Comparison of ENCODE assay signal across 18 cellular contexts in genomic region chr5:141517321-141517720, GRCh38. TPM values are rescaled to one million over a fixed set of nuclear protein-coding genes. Genes with fewer than 3 reads are reported as not detected.
DNase-seq lines count a peak whose midpoint lies in the region; ATAC-seq and TF ChIP-seq lines count a peak whose summit lies in the region.
"Had no signal": no experiment of that assay in that cellular context is flagged by ENCODE, and none has a peak within 500 bp of the region (broad histone marks: within the 10 kb centered on the region; RNA-seq: fewer than 3 reads in every experiment).

No MANE protein-coding gene starts in this region.

- H3K4me1 Mint-ChIP-seq in HFFc6 (ENCODE audit: low read depth), result peaks cover 100% of the 10 kb centered on the region
- H3K4me1 Mint-ChIP-seq in T-helper 17 cell, result peaks cover 28% of the 10 kb centered on the region
- peaks cover 39% of the 10 kb centered on the region for H3K4me1 Mint-ChIP-seq in activated T-helper 2 cell treated with anti-CD3 and anti-CD28 coated beads, Interferon-gamma antibody, Interleukin-2, Interleukin-4, amounts not matched to agents 10 μg/mL and 5 μg/mL and 100 μg/mL, durations not matched to agents 14 hours and 24 hours and 36 hours (ENCODE audit: low read depth)

- H3K27me3 ChIP-seq in stomach, result no peaks in the 10 kb centered on the region
- H3K27me3 ChIP-seq: esophagus muscularis mucosa had no signal

- peak overlapping the region in 3 of 5 donors; percentile 35 to 92 (median 89) for H3K27ac ChIP-seq in stomach

- intact Hi-C loops in stomach (cut with DNase I; ENCODE audit: low total_unique reads), result no loop called here
- intact Hi-C loops in activated T-helper 2 cell treated with anti-CD3 and anti-CD28 coated beads, Interferon-gamma antibody, Interleukin-2, Interleukin-4, amounts not matched to agents 10 μg/mL and 5 μg/mL and 100 μg/mL, durations not matched to agents 14 hours and 24 hours and 36 hours (cut with micrococcal nuclease), result no loop called here

- no peak for TF ChIP-seq POLR2A in stomach (IDR thresholded peaks at IDR 0.05)

- peaks cover 49% of the 10 kb centered on the region for H3K36me3 Mint-ChIP-seq in HFFc6 (ENCODE audit: low read depth)
- H3K36me3 Mint-ChIP-seq in T-helper 17 cell (ENCODE audit: low read depth), result peaks cover 4% of the 10 kb centered on the region
- peaks cover 72% of the 10 kb centered on the region for H3K36me3 Mint-ChIP-seq in activated T-helper 2 cell treated with anti-CD3 and anti-CD28 coated beads, Interferon-gamma antibody, Interleukin-2, Interleukin-4, amounts not matched to agents 10 μg/mL and 5 μg/mL and 100 μg/mL, durations not matched to agents 14 hours and 24 hours and 36 hours (ENCODE audit: low read depth)

- peaks cover 18 to 80% (median 68%) of the 10 kb centered on the region in 4 donors for H3K36me3 ChIP-seq in stomach

- H3K27me3 Mint-ChIP-seq in HFFc6 (ENCODE audit: insufficient read depth) (peaks cover 8% of the 10 kb centered on the region; the same call in 1 of the 2 replicates), T-helper 17 cell (no peaks in the 10 kb centered on the region)
- no peaks in the 10 kb centered on the region for H3K27me3 Mint-ChIP-seq in activated T-helper 2 cell treated with anti-CD3 and anti-CD28 coated beads, Interferon-gamma antibody, Interleukin-2, Interleukin-4, amounts not matched to agents 10 μg/mL and 5 μg/mL and 100 μg/mL, durations not matched to agents 14 hours and 24 hours and 36 hours (ENCODE audit: low read depth)
- H3K27me3 Mint-ChIP-seq: activated naive CD8-positive, alpha-beta T cell treated with anti-CD3 and anti-CD28 coated beads for 36 hours; naive thymus-derived CD8-positive, alpha-beta T cell had no signal

- no peaks in the 10 kb centered on the region for H3K9me3 Mint-ChIP-seq in HFFc6
- no peaks in the 10 kb centered on the region for H3K9me3 Mint-ChIP-seq in activated T-helper 2 cell treated with anti-CD3 and anti-CD28 coated beads, Interferon-gamma antibody, Interleukin-2, Interleukin-4, amounts not matched to agents 10 μg/mL and 5 μg/mL and 100 μg/mL, durations not matched to agents 14 hours and 24 hours and 36 hours
- H3K9me3 Mint-ChIP-seq: activated naive CD8-positive, alpha-beta T cell treated with anti-CD3 and anti-CD28 coated beads for 36 hours; CD14-positive monocyte; naive thymus-derived CD8-positive, alpha-beta T cell had no signal

- DNase-seq in HFFc6 (no peak), T-helper 17 cell (no peak), myocyte (ENCODE audit: low read depth) (peak; percentile 44), stomach (no peak), foreskin fibroblast (no peak)
- DNase-seq in activated T-helper 2 cell treated with anti-CD3 and anti-CD28 coated beads, Interferon-gamma antibody, Interleukin-2, Interleukin-4, amounts not matched to agents 10 μg/mL and 5 μg/mL and 100 μg/mL, durations not matched to agents 14 hours and 24 hours and 36 hours (ENCODE audit: low spot score), result no peak
- no peak for DNase-seq in stimulated activated CD4-positive, alpha-beta T cell treated with anti-CD3 and anti-CD28 coated beads, Interleukin-2, amount 100 ng/mL, for 48 hours
- DNase-seq: activated CD4-positive, alpha-beta T cell treated with anti-CD3 and anti-CD28 coated beads, Interleukin-2, amount 50 U/mL, for 4 hours; activated naive CD8-positive, alpha-beta T cell treated with anti-CD3 and anti-CD28 coated beads for 36 hours; activated T-cell treated with anti-CD3 and anti-CD28 coated beads, Interleukin-2, amount 50 U/mL, for 48 hours; DMS79; H7; naive thymus-derived CD8-positive, alpha-beta T cell; NCI-H146; SIG-M5; stimulated activated CD4-positive, alpha-beta T cell treated with anti-CD3 and anti-CD28 coated beads, Interleukin-2, amount 100 ng/mL, for 24 hours had no signal

- TF ChIP-seq CTCF in HFFc6 (IDR thresholded peaks at IDR 0.05) (no peak), stomach (IDR thresholded peaks at IDR 0.05) (no peak), foreskin fibroblast (IDR thresholded peaks at IDR 0.05; ENCODE audit: low read depth, low read length) (no peak)

- no peak for TF ChIP-seq EP300 in stomach (IDR thresholded peaks at IDR 0.05)

- ATAC-seq in T-helper 17 cell, result no peak
- ATAC-seq: naive thymus-derived CD8-positive, alpha-beta T cell had no signal

- H3K9me3 ChIP-seq in T-helper 17 cell (ENCODE audit: control insufficient read depth, low read length, poor library complexity, severe bottlenecking) (no peaks in the 10 kb centered on the region), stomach (no peaks in the 10 kb centered on the region)
- H3K9me3 ChIP-seq: esophagus muscularis mucosa had no signal

- H3K4me1 ChIP-seq in stomach, result peaks cover 40 to 92% (median 67%) of the 10 kb centered on the region in 4 donors

- H3K4me3 Mint-ChIP-seq in HFFc6, result no peak overlapping the region; the same call in 1 of the 2 replicates
- no peak overlapping the region for H3K4me3 Mint-ChIP-seq in T-helper 17 cell
- no peak overlapping the region for H3K4me3 Mint-ChIP-seq in activated T-helper 2 cell treated with anti-CD3 and anti-CD28 coated beads, Interferon-gamma antibody, Interleukin-2, Interleukin-4, amounts not matched to agents 10 μg/mL and 5 μg/mL and 100 μg/mL, durations not matched to agents 14 hours and 24 hours and 36 hours (ENCODE audit: low read depth)
- H3K4me3 Mint-ChIP-seq: activated naive CD8-positive, alpha-beta T cell treated with anti-CD3 and anti-CD28 coated beads for 36 hours; CD14-positive monocyte; naive thymus-derived CD8-positive, alpha-beta T cell had no signal

- 85 to 92% (median 88%) methylated on average over 8 of the region's 8 CpGs for WGBS in stomach, 5 donors

- H3K27ac Mint-ChIP-seq in HFFc6, result peak overlapping the region; percentile 96
- H3K27ac Mint-ChIP-seq in T-helper 17 cell, result peak overlapping the region; percentile 3
- no peak overlapping the region for H3K27ac Mint-ChIP-seq in activated T-helper 2 cell treated with anti-CD3 and anti-CD28 coated beads, Interferon-gamma antibody, Interleukin-2, Interleukin-4, amounts not matched to agents 10 μg/mL and 5 μg/mL and 100 μg/mL, durations not matched to agents 14 hours and 24 hours and 36 hours

- no peak overlapping the region for H3K4me3 ChIP-seq in stomach
- no peak overlapping the region for H3K4me3 ChIP-seq in foreskin fibroblast (ENCODE audit: low read depth in 1 of 2, low read length in 2 of 2)
- H3K4me3 ChIP-seq: esophagus muscularis mucosa had no signal

RNA-seq across cellular contexts. Expression of gene PCDHGC5, which starts 28.4 kb away (rescaled TPM):
- 1 to 10 TPM; 2.3 to 5.7 (median 2.7) TPM for total RNA-seq in HFFc6 (2021; fragmentation: NEBNext Ultra II Directional; extraction: Animal tissue kit (Norgen Biotek cat#: 25700))
- total RNA-seq in T-helper 17 cell (not detected), myocyte (2.0 and 2.6 TPM in 2 replicates), stomach (1 to 10 TPM in 3 of 5 donors, not detected in 2; 2.0 to 3.5 (median 2.7) TPM)
- polyA plus RNA-seq in myocyte (2012), result 2.8 TPM
- under 1 TPM in 2 of 3 donors, not detected in 1; 0.08 to 0.12 TPM for polyA plus RNA-seq in stomach
- total RNA-seq in activated T-helper 2 cell treated with anti-CD3 and anti-CD28 coated beads, Interferon-gamma antibody, Interleukin-2, Interleukin-4, amounts not matched to agents 10 μg/mL and 5 μg/mL and 100 μg/mL, durations not matched to agents 14 hours and 24 hours and 36 hours, result not detected in 2 replicates
- total RNA-seq: activated naive CD8-positive, alpha-beta T cell treated with anti-CD3 and anti-CD28 coated beads for 36 hours; naive thymus-derived CD8-positive, alpha-beta T cell had no signal
- polyA plus RNA-seq: CD14-positive monocyte; naive thymus-derived CD8-positive, alpha-beta T cell had no signal

RNA-seq across cellular contexts. Expression of gene PCDHGC4, which starts 32.5 kb away (rescaled TPM):
- 1 to 10 TPM in 1 of 6 experiments, under 1 TPM in 5; 0.34 to 1.4 (median 0.62) TPM for total RNA-seq in HFFc6 (2021; fragmentation: NEBNext Ultra II Directional; extraction: Animal tissue kit (Norgen Biotek cat#: 25700))
- total RNA-seq in T-helper 17 cell (not detected), myocyte (2.0 and 3.6 TPM in 2 replicates), stomach (10 to 100 TPM in 1 of 5 donors, 1 to 10 TPM in 2, under 1 TPM in 1, not detected in 1; 0.87 to 15.4 (median 5.0) TPM)
- polyA plus RNA-seq in myocyte (2012), result 0.82 TPM
- not detected for polyA plus RNA-seq in stomach
- not detected in 2 replicates for total RNA-seq in activated T-helper 2 cell treated with anti-CD3 and anti-CD28 coated beads, Interferon-gamma antibody, Interleukin-2, Interleukin-4, amounts not matched to agents 10 μg/mL and 5 μg/mL and 100 μg/mL, durations not matched to agents 14 hours and 24 hours and 36 hours
- total RNA-seq: activated naive CD8-positive, alpha-beta T cell treated with anti-CD3 and anti-CD28 coated beads for 36 hours; naive thymus-derived CD8-positive, alpha-beta T cell had no signal
- polyA plus RNA-seq: CD14-positive monocyte; naive thymus-derived CD8-positive, alpha-beta T cell had no signal

RNA-seq across cellular contexts. Expression of gene PCDHGC3, which starts 41.6 kb away (rescaled TPM):
- total RNA-seq in HFFc6 (2021; fragmentation: NEBNext Ultra II Directional; extraction: Animal tissue kit (Norgen Biotek cat#: 25700)), result 100 to 1,000 TPM; 126 to 150 (median 132) TPM
- not detected for total RNA-seq in T-helper 17 cell
- total RNA-seq in myocyte, result 137 and 170 TPM in 2 replicates
- 95.7 TPM for polyA plus RNA-seq in myocyte (2012)
- 10 to 100 TPM in 4 of 5 donors, 1 to 10 TPM in 1; 7.6 to 35.8 (median 18.8) TPM for total RNA-seq in stomach
- polyA plus RNA-seq in stomach, result 10 to 100 TPM; 20.0 to 30.3 (median 29.1) TPM
- 0.21 and 0.23 TPM in 2 replicates for total RNA-seq in activated T-helper 2 cell treated with anti-CD3 and anti-CD28 coated beads, Interferon-gamma antibody, Interleukin-2, Interleukin-4, amounts not matched to agents 10 μg/mL and 5 μg/mL and 100 μg/mL, durations not matched to agents 14 hours and 24 hours and 36 hours
- total RNA-seq: naive thymus-derived CD8-positive, alpha-beta T cell had no signal
